In genomic region chr16:69598045-69598444, GRCh38 we compare ENCODE assay signal across 24 cellular contexts.
"Had no signal": no experiment of that assay in that cellular context is flagged by ENCODE, and none has a peak within 500 bp of the region (broad histone marks: within the 10 kb centered on the region; RNA-seq: fewer than 3 reads in every experiment).

No MANE protein-coding gene starts in this region.

- ATAC-seq: left lobe of liver; mucosa of descending colon; naive thymus-derived CD4-positive, alpha-beta T cell; natural killer cell treated with Interleukin-12 subunit alpha and Interleukin-12 subunit beta and Interleukin-15 and Interleukin-18, amount 100 ng/mL, for 72 hours; right lobe of liver; stimulated activated naive B cell treated with anti-CD40 and anti-IgM and Interleukin-4, amounts not matched to agents 10 μg/mL and 1 μg/mL and 100 μg/mL, for 72 hours; stimulated activated naive CD8-positive, alpha-beta T cell treated with anti-CD3 and anti-CD28 coated beads, Interleukin-15, Interleukin-2, amounts not matched to agents 100 U/mL and 50 U/mL, for 24 hours; upper lobe of right lung had no signal

- H3K4me2 ChIP-seq: smooth muscle cell had no signal

- H3K36me3 ChIP-seq: ovary, right lobe of liver, stomach, thyroid gland, transverse colon, upper lobe of right lung had no signal

- H3K36me3 Mint-ChIP-seq: immature natural killer cell; natural killer cell treated with Interleukin-12 subunit alpha and Interleukin-12 subunit beta and Interleukin-15 and Interleukin-18, amount 100 ng/mL, for 72 hours had no signal

- H3K27me3 Mint-ChIP-seq: naive thymus-derived CD4-positive, alpha-beta T cell; natural killer cell treated with Interleukin-12 subunit alpha and Interleukin-12 subunit beta and Interleukin-15 and Interleukin-18, amount 100 ng/mL, for 72 hours; progenitor cell of endocrine pancreas; stimulated activated naive B cell treated with anti-CD40 and anti-IgM and Interleukin-4, amounts not matched to agents 10 μg/mL and 1 μg/mL and 100 μg/mL, for 72 hours had no signal

- H3K27me3 ChIP-seq: ovary, right lobe of liver, stomach, testis, thyroid gland, transverse colon, upper lobe of right lung had no signal

- H3K4me1 ChIP-seq: testis had no signal

- H3K9me3 Mint-ChIP-seq: immature natural killer cell; naive thymus-derived CD4-positive, alpha-beta T cell; natural killer cell treated with Interleukin-12 subunit alpha and Interleukin-12 subunit beta and Interleukin-15 and Interleukin-18, amount 100 ng/mL, for 72 hours; stimulated activated naive B cell treated with anti-CD40 and anti-IgM and Interleukin-4, amounts not matched to agents 10 μg/mL and 1 μg/mL and 100 μg/mL, for 72 hours had no signal

- H3K27ac ChIP-seq: ovary, right lobe of liver, stomach, testis, transverse colon, upper lobe of right lung had no signal

- H3K9me3 ChIP-seq: mucosa of descending colon, ovary, right lobe of liver, stomach, testis, thyroid gland, transverse colon, upper lobe of right lung had no signal

- H3K4me3 Mint-ChIP-seq: naive thymus-derived CD4-positive, alpha-beta T cell; natural killer cell treated with Interleukin-12 subunit alpha and Interleukin-12 subunit beta and Interleukin-15 and Interleukin-18, amount 100 ng/mL, for 72 hours; stimulated activated naive B cell treated with anti-CD40 and anti-IgM and Interleukin-4, amounts not matched to agents 10 μg/mL and 1 μg/mL and 100 μg/mL, for 72 hours had no signal

- H3K4me3 ChIP-seq: lung, mucosa of descending colon, ovary, right lobe of liver, smooth muscle cell, stomach, testis, thyroid gland, transverse colon, upper lobe of right lung had no signal

- DNase-seq: head of caudate nucleus; hypothalamus; immature natural killer cell; mesendoderm; midbrain; mucosa of descending colon; naive thymus-derived CD4-positive, alpha-beta T cell; ovary; retina; right lobe of liver; stimulated activated CD4-positive, alpha-beta T cell treated with anti-CD3 and anti-CD28 coated beads, Interleukin-2, amount 100 ng/mL, for 24 hours; stimulated activated CD4-positive, alpha-beta T cell treated with anti-CD3 and anti-CD28 coated beads, Interleukin-4, amount 100 ng/mL, for 1 hour; stimulated activated naive B cell treated with anti-CD40 and anti-IgM and Interleukin-4, amounts not matched to agents 10 μg/mL and 1 μg/mL and 100 μg/mL, for 72 hours; stimulated activated naive CD8-positive, alpha-beta T cell treated with anti-CD3 and anti-CD28 coated beads, Interleukin-15, Interleukin-2, amounts not matched to agents 100 U/mL and 50 U/mL, for 24 hours; stomach; testis; transverse colon; upper lobe of right lung had no signal

- H3K27ac Mint-ChIP-seq: immature natural killer cell; naive thymus-derived CD4-positive, alpha-beta T cell; natural killer cell treated with Interleukin-12 subunit alpha and Interleukin-12 subunit beta and Interleukin-15 and Interleukin-18, amount 100 ng/mL, for 72 hours; progenitor cell of endocrine pancreas; stimulated activated naive B cell treated with anti-CD40 and anti-IgM and Interleukin-4, amounts not matched to agents 10 μg/mL and 1 μg/mL and 100 μg/mL, for 72 hours had no signal
